Comparison of ENCODE assay signal across 8 cellular contexts in the genomic region with DNA sequence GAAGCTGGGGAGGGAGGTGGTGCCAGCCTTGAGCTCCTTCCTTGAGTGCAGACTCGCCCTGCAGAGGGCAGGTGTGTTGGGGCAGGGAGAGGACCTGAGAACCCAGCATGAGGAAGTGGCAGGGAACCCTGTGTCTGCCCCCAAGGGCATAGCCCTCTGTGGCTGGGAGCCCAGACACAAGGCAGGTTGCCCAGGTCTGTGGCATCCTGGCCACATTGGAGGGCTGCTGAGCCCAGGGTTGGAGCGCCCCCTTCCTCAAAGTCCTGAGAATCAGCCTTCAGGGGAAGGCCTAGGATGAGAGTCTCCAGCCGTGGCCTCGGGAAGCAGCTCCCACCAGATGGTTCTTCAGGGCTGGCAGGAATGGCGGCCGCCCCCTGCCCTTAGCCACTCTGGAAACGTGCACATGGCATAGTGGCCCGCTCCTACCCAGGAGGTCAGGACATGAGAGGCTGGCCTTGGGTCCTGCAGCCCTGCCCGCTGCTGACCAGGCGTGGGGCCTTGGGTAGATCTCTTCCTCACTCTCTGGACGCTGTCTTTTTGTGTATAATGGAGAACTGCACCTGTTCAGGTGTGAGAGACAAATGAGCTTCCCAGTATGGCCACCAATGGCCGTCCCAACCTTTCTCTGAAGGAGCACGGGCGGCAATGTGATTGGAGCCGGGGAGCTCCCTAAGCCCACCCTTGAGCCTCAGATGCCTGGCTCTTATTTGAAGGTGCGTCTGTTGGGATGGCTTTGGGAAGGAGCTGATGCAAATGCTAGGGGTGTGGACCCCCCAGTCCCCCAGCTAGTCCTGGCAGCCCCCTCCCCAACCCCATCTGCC. TPM values are rescaled to one million over a fixed set of nuclear protein-coding genes. Genes with fewer than 3 reads are reported as not detected.
DNase-seq lines count a peak whose midpoint lies in the region; ATAC-seq and TF ChIP-seq lines count a peak whose summit lies in the region.

No MANE protein-coding gene starts in this region.

- H3K4me1 ChIP-seq in MM.1S (ENCODE audit: low read length), result peaks cover 59% of the 10 kb centered on the region
- peaks cover 71 to 86% of the 10 kb centered on the region in 2 experiments for H3K4me1 ChIP-seq in neutrophil (ENCODE audit: control insufficient read depth in 1 of 2, insufficient read depth in 1 of 2, low read depth in 1 of 2, low read length in 1 of 2)

- no peaks in the 10 kb centered on the region for H3K27me3 ChIP-seq in MM.1S (replicated peaks; ENCODE audit: insufficient read depth, low read length)
- peaks cover 3% of the 10 kb centered on the region for H3K27me3 ChIP-seq in neutrophil

- H3K27ac ChIP-seq in MM.1S (ENCODE audit: low read length), result no peak overlapping the region
- peak overlapping the region; percentile 99 for H3K27ac ChIP-seq in neutrophil

- DNase-seq in NCI-H82 (lab: John Stamatoyannopoulos, UW), result peak; percentile 17
- DNase-seq in NCI-H82 treated with DMSO at 0.1 percent for 48 hours (lab: John Stamatoyannopoulos, UW; ENCODE audit: unreplicated experiment), result no peak
- peak; percentile 60 for DNase-seq in MM.1S
- no peak for DNase-seq in chondrocyte (ENCODE audit: low spot score)
- DNase-seq in lower leg skin (ENCODE audit: low spot score in 2 of 2), result no peak
- DNase-seq in sciatic nerve (ENCODE audit: low spot score), result no peak

- H3K79me2 ChIP-seq in MM.1S (ENCODE audit: low read length), result peaks cover 2% of the 10 kb centered on the region

- H3K27ac Mint-ChIP-seq in chondrocyte (ENCODE audit: unreplicated experiment), result peak overlapping the region; percentile 12

- H2AFZ ChIP-seq in MM.1S (ENCODE audit: low read length), result peak overlapping the region; percentile 15

- WGBS in lower leg skin, 2 donors, result 84% methylated on average over 15 to 16 of the region's 16 CpGs

- no peak overlapping the region for H3K4me3 Mint-ChIP-seq in chondrocyte (ENCODE audit: unreplicated experiment)

- TF ChIP-seq CTCF in MM.1S (IDR thresholded peaks at IDR 0.05; ENCODE audit: low read length) (peak; percentile 16), chondrocyte (IDR thresholded peaks at IDR 0.05) (peak; percentile 37), neutrophil (IDR thresholded peaks at IDR 0.05) (no peak), lower leg skin (IDR thresholded peaks at IDR 0.05) (no peak)

- peaks cover 18% of the 10 kb centered on the region for H3K4me1 Mint-ChIP-seq in chondrocyte (ENCODE audit: low read depth)

- H4K20me1 ChIP-seq in MM.1S (ENCODE audit: insufficient read depth, low read length), result no peaks in the 10 kb centered on the region

- no peak for TF ChIP-seq POLR2A in lower leg skin (IDR thresholded peaks at IDR 0.05)

- H3F3A ChIP-seq in MM.1S (ENCODE audit: insufficient read depth, low read length), result peaks cover 22% of the 10 kb centered on the region

- H3K27me3 Mint-ChIP-seq in chondrocyte (ENCODE audit: low read depth), result no peaks in the 10 kb centered on the region

- H3K36me3 ChIP-seq in MM.1S (replicated peaks; ENCODE audit: insufficient read depth, low read length), result no peaks in the 10 kb centered on the region
- peaks cover 26% of the 10 kb centered on the region for H3K36me3 ChIP-seq in neutrophil

- H3K36me3 Mint-ChIP-seq in chondrocyte (ENCODE audit: low read depth), result no peaks in the 10 kb centered on the region

- intact Hi-C loops in lower leg skin (cut with DNase I; ENCODE audit: low total_unique reads), result loop anchor here (5.0 kb wide), 2 partner anchors 43 to 263 kb away; a partner anchor contains a TSS
- intact Hi-C loops in sciatic nerve (cut with DNase I), result loop anchor here (5.0 kb wide), 1 partner anchor 43 kb away; no protein-coding TSS in a partner anchor

- H3K4me2 ChIP-seq in MM.1S (ENCODE audit: low read depth, low read length), result peak overlapping the region; percentile 16; the same call in 1 of the 2 replicates

- H3K9me3 Mint-ChIP-seq in chondrocyte (ENCODE audit: low read depth), result no peaks in the 10 kb centered on the region

- H3K9me2 ChIP-seq in MM.1S (replicated peaks; ENCODE audit: insufficient read depth, low read length), result no peaks in the 10 kb centered on the region

- no peak for ATAC-seq in sciatic nerve
- ATAC-seq in HG03565 (IDR thresholded peaks at IDR 0.05; ENCODE audit: unreplicated experiment), result no peak

- H3K9me3 ChIP-seq in MM.1S (replicated peaks; ENCODE audit: insufficient read depth, low read length) (no peaks in the 10 kb centered on the region), neutrophil (no peaks in the 10 kb centered on the region)

- no peak overlapping the region for H3K9ac ChIP-seq in MM.1S (ENCODE audit: low read length)

- H3K4me3 ChIP-seq in MM.1S (ENCODE audit: low read length), result no peak overlapping the region
- peak overlapping the region; percentile 8 to 14 for H3K4me3 ChIP-seq in neutrophil (ENCODE audit: low read depth in 1 of 2, low read length in 1 of 2)
- no peak overlapping the region for H3K4me3 ChIP-seq in lower leg skin (ENCODE audit: low read depth, poor library complexity, severe bottlenecking)

RNA-seq across cellular contexts. Expression of a gene that starts 4.5 kb away (rescaled TPM):
- 0.17 to 0.46 TPM (median 0.35 TPM) in 3 replicates for total RNA-seq in chondrocyte
- 10 to 100 TPM; 40.3 to 81.3 (median 50.1) TPM for total RNA-seq in lower leg skin
- 0.58 TPM for total RNA-seq in sciatic nerve

RNA-seq across cellular contexts. Expression of a gene that starts 29.4 kb away (rescaled TPM):
- total RNA-seq in chondrocyte (78.9 to 129 TPM (median 111 TPM) in 3 replicates), lower leg skin (10 to 100 TPM; 81.0 to 98.9 (median 90.5) TPM), sciatic nerve (64.5 TPM)

RNA-seq across cellular contexts. Expression of a gene that starts 38.6 kb away (rescaled TPM):
- total RNA-seq in chondrocyte, result 19.5 to 26.4 TPM (median 20.4 TPM) in 3 replicates
- 10 to 100 TPM; 20.5 to 42.7 (median 32.2) TPM for total RNA-seq in lower leg skin
- 17.7 TPM for total RNA-seq in sciatic nerve

RNA-seq across cellular contexts. Expression of a gene that starts 46.0 kb away (rescaled TPM):
- total RNA-seq in chondrocyte, result 11.3 to 17.8 TPM (median 13.4 TPM) in 3 replicates
- 10 to 100 TPM in 3 of 4 donors, 1 to 10 TPM in 1; 9.3 to 29.8 (median 19.5) TPM for total RNA-seq in lower leg skin
- total RNA-seq in sciatic nerve, result 18.0 TPM

Comparison
In these comparisons a context has a peak if more than half of its experiments do, and no peak if none do; other contexts are left out.
1. DNase-seq: peak in NCI-H82 (single experiment) and MM.1S (single experiment); none in NCI-H82 treated with DMSO at 0.1 percent for 48 hours (single experiment), chondrocyte (single experiment), lower leg skin (0 of 2) and sciatic nerve (single experiment).
2. H3K4me3 ChIP-seq: peak in neutrophil (2 of 2); none in MM.1S (single experiment) and lower leg skin (single experiment).
3. CTCF ChIP-seq: peak in MM.1S (single experiment) and chondrocyte (single experiment); none in neutrophil (single experiment) and lower leg skin (0 of 3).
4. RNA of a gene that starts 4.5 kb away (total RNA-seq): 40.3 to 81.3 TPM in lower leg skin; 0.58 TPM in sciatic nerve (single experiment) and 0.17 to 0.46 TPM in chondrocyte; every median in the first group is over 10 times any median in the second.